20 cellular contexts compared by ENCODE assay signal in genomic region chr22:19518568-19519030, GRCh38. TPM values are rescaled to one million over a fixed set of nuclear protein-coding genes. Genes with fewer than 3 reads are reported as not detected.
"Had no signal": no experiment of that assay in that cellular context is flagged by ENCODE, and none has a peak within 500 bp of the region (broad histone marks: within the 10 kb centered on the region; RNA-seq: fewer than 3 reads in every experiment).

No MANE protein-coding gene starts in this region.

- H3K4me1 ChIP-seq: adrenal gland, ascending aorta had no signal

- DNase-seq: activated CD4-positive, alpha-beta T cell treated with anti-CD3 and anti-CD28 coated beads, Interleukin-2, amount 50 U/mL, for 1 hour; activated CD4-positive, CD25-positive, alpha-beta regulatory T cell treated with anti-CD3 and anti-CD28 coated beads, Interleukin-2, amount 50 U/mL, for 72 hours; activated CD8-positive, alpha-beta T cell treated with anti-CD3 and anti-CD28 coated beads, Interleukin-2, amount 10 ng/mL, durations not matched to agents 7 days and 5 days; activated gamma-delta T cell treated with Interleukin-2 at 50 U/mL for 16 hours; adrenal gland; effector CD4-positive, alpha-beta T cell; erythroblast; foreskin fibroblast; naive thymus-derived CD8-positive, alpha-beta T cell; sigmoid colon; stimulated activated CD4-positive, alpha-beta T cell treated with anti-CD3 and anti-CD28 coated beads, Interleukin-2, amount 100 ng/mL, for 48 hours; stimulated activated CD8-positive, alpha-beta memory T cell treated with anti-CD3 and anti-CD28 coated beads, Interleukin-4, amount 100 ng/mL, for 48 hours; stimulated activated naive B cell treated with anti-CD40 and anti-IgM and Interleukin-4, amounts not matched to agents 10 μg/mL and 1 μg/mL and 100 μg/mL, for 72 hours; transverse colon; uterus had no signal

- H3K9me3 ChIP-seq: adrenal gland, ascending aorta, transverse colon, uterus had no signal

- H3K27ac Mint-ChIP-seq: activated CD8-positive, alpha-beta T cell treated with anti-CD3 and anti-CD28 coated beads, Interleukin-2, amount 10 ng/mL, durations not matched to agents 7 days and 5 days; activated naive CD8-positive, alpha-beta T cell; stimulated activated naive B cell treated with anti-CD40 and anti-IgM and Interleukin-4, amounts not matched to agents 10 μg/mL and 1 μg/mL and 100 μg/mL, for 72 hours had no signal

- H3K27me3 ChIP-seq: ascending aorta, uterus had no signal

- H3K4me3 ChIP-seq: adrenal gland, ascending aorta, sigmoid colon, transverse colon, uterus had no signal

- H3K27me3 Mint-ChIP-seq: activated naive CD8-positive, alpha-beta T cell had no signal

- FAIRE-seq: keratinocyte had no signal

- H3K36me3 ChIP-seq: adrenal gland, ascending aorta, sigmoid colon, transverse colon, uterus had no signal

- H3K4me3 Mint-ChIP-seq: activated CD8-positive, alpha-beta T cell treated with anti-CD3 and anti-CD28 coated beads, Interleukin-2, amount 10 ng/mL, durations not matched to agents 7 days and 5 days; activated naive CD8-positive, alpha-beta T cell; naive thymus-derived CD8-positive, alpha-beta T cell; stimulated activated naive B cell treated with anti-CD40 and anti-IgM and Interleukin-4, amounts not matched to agents 10 μg/mL and 1 μg/mL and 100 μg/mL, for 72 hours had no signal

- H3K27ac ChIP-seq: adrenal gland, ascending aorta, sigmoid colon, transverse colon, uterus had no signal

- ATAC-seq: activated CD8-positive, alpha-beta T cell treated with anti-CD3 and anti-CD28 coated beads, Interleukin-2, amount 10 ng/mL, durations not matched to agents 7 days and 5 days; left lobe of liver; naive thymus-derived CD8-positive, alpha-beta T cell; stimulated activated naive B cell treated with anti-CD40 and anti-IgM and Interleukin-4, amounts not matched to agents 10 μg/mL and 1 μg/mL and 100 μg/mL, for 72 hours had no signal

RNA-seq across cellular contexts. Expression of gene CLDN5, which starts 5.6 kb away (rescaled TPM):
- total RNA-seq: activated CD8-positive, alpha-beta T cell treated with anti-CD3 and anti-CD28 coated beads, Interleukin-2, amount 10 ng/mL, durations not matched to agents 7 days and 5 days; naive thymus-derived CD8-positive, alpha-beta T cell had no signal
- polyA plus RNA-seq: fibroblast of lung, keratinocyte had no signal

RNA-seq across cellular contexts. Expression of gene CDC45, which starts 38.9 kb away (rescaled TPM):
- total RNA-seq: ascending aorta had no signal
